In the genomic region with DNA sequence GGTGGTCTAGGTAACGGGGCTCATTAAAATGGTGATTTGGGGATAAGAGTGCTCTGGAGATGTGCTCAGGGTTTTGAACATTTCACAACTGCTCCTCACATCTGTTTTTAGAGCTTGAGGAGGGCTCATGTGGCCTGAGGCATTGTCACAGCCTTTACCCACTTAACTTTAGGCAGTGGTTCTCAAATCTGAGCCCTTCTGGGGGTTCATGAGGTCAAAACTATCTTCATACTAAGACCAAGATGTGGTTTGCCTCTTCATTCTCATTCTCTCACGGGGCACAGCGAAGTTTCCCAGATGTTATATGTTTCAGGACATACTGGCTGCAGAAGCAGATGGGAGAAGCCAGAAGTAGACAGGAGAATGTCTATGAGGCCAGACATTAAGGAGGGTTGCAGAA, we compare ENCODE assay signal across 27 cellular contexts. TPM values are rescaled to one million over a fixed set of nuclear protein-coding genes. Genes with fewer than 3 reads are reported as not detected.
A peak's percentile ranks its signal among the peaks of the same experiment; 100 is the strongest.
DNase-seq lines count a peak whose midpoint lies in the region; ATAC-seq, FAIRE-seq and TF ChIP-seq lines count a peak whose summit lies in the region.
"Had no signal": no experiment of that assay in that cellular context is flagged by ENCODE, and none has a peak within 500 bp of the region (broad histone marks: within the 10 kb centered on the region; RNA-seq: fewer than 3 reads in every experiment).

No MANE protein-coding gene starts in this region.

- H2BK12ac ChIP-seq in H9 (ENCODE audit: insufficient read length, low read depth, low read length), result no peak overlapping the region

- H3K27ac Mint-ChIP-seq in H9, result peak overlapping the region in 2 of 3 experiments; percentile 42 to 61; a peak in 2 of 7 replicates
- H3K27ac Mint-ChIP-seq: CD4-positive, CD25-positive, alpha-beta regulatory T cell had no signal

- DNase-seq in H9, result no peak
- peak; percentile 6 for DNase-seq in MV-4-11 (lab: John Stamatoyannopoulos, UW)
- DNase-seq in fibroblast of gingiva (ENCODE audit: low read depth), result peak; percentile 55
- DNase-seq in upper lobe of right lung, result peak; percentile 1
- no peak for DNase-seq in activated effector memory CD4-positive, alpha-beta T cell treated with Interleukin-2 at 50 U/mL for 16 hours
- DNase-seq in RKO (ENCODE audit: low spot score), result no peak
- DNase-seq in kidney, result no peak
- DNase-seq: CD4-positive, CD25-positive, alpha-beta regulatory T cell; GDM1; KG1; NCI-H1092; NCI-H1417 treated with DMSO at 0.1 percent for 48 hours; NCI-H1694 treated with DMSO at 0.1 percent for 48 hours; NCI-H2081; NCI-H2171; NCI-H226; NCI-H510A; NCI-H69; SHP77 treated with DMSO at 0.1 percent for 48 hours; T-helper 1 cell had no signal

- no peak overlapping the region for H2BK5ac ChIP-seq in H9 (ENCODE audit: insufficient read length, low read length)

- no peak overlapping the region for H3K18ac ChIP-seq in H9 (ENCODE audit: insufficient read length, low read depth, low read length)

- no peak overlapping the region for H3T11ph ChIP-seq in H9 (ENCODE audit: low read length)

- no peak overlapping the region for H3K23ac ChIP-seq in H9 (ENCODE audit: insufficient read length, low read depth, low read length)

- H3K4ac ChIP-seq in H9 (ENCODE audit: low read depth, low read length), result no peak overlapping the region

- no peak overlapping the region for H3K27ac ChIP-seq in H9 (ENCODE audit: insufficient read length, low read depth, low read length)
- H3K27ac ChIP-seq in upper lobe of right lung, result no peak overlapping the region
- H3K27ac ChIP-seq in kidney (ENCODE audit: low read depth in 2 of 2, low read length in 2 of 2), result no peak overlapping the region
- H3K27ac ChIP-seq: RWPE1 had no signal

- H3K36me3 Mint-ChIP-seq in H9 (ENCODE audit: insufficient read depth in 1 of 3, low read depth in 3 of 3), result peaks cover 0 to 5% (median 0%) of the 10 kb centered on the region in 3 experiments; a peak in 3 of 7 replicates
- H3K36me3 Mint-ChIP-seq: CD4-positive, CD25-positive, alpha-beta regulatory T cell had no signal

- H2AFZ ChIP-seq in H9 (ENCODE audit: low read length), result no peak overlapping the region

- no peak overlapping the region for H3K56ac ChIP-seq in H9 (ENCODE audit: insufficient read length, low read depth, low read length)

- no peak overlapping the region for H4K5ac ChIP-seq in H9 (ENCODE audit: insufficient read length, low read depth, low read length)

- no peak for FAIRE-seq in kidney (lab: Jason Lieb, UNC)
- FAIRE-seq: D721Med, GM12892, GM19239, H54 had no signal

- intact Hi-C loops in upper lobe of right lung (cut with DNase I), result no loop called here
- intact Hi-C loops in kidney (cut with DNase I), result no loop called here

- H3K4me3 ChIP-seq in upper lobe of right lung (no peak overlapping the region), kidney (ENCODE audit: low read length in 2 of 2) (no peak overlapping the region)

- H3K27me3 ChIP-seq in H9 (ENCODE audit: insufficient read depth, low read length), result no peaks in the 10 kb centered on the region
- no peaks in the 10 kb centered on the region for H3K27me3 ChIP-seq in upper lobe of right lung

- no peak overlapping the region for H2BK15ac ChIP-seq in H9 (ENCODE audit: low read depth, low read length)

- H3K4me1 Mint-ChIP-seq in H9, result peaks cover 34 to 41% of the 10 kb centered on the region in 2 experiments
- H3K4me1 Mint-ChIP-seq: CD4-positive, CD25-positive, alpha-beta regulatory T cell had no signal

- no peak overlapping the region for H3K9ac ChIP-seq in H9 (ENCODE audit: extremely low read depth, insufficient read length, low read length)
- H3K9ac ChIP-seq in kidney (ENCODE audit: low read length in 2 of 2), result no peak overlapping the region

- H2AK5ac ChIP-seq in H9 (ENCODE audit: insufficient read length, low read length), result no peak overlapping the region

- H4K20me1 ChIP-seq in H9 (ENCODE audit: control insufficient read depth, insufficient read depth, insufficient read length), result no peaks in the 10 kb centered on the region

- no peaks in the 10 kb centered on the region for H3K23me2 ChIP-seq in H9 (ENCODE audit: insufficient read length, low read depth, low read length, poor library complexity, severe bottlenecking)

- no peak overlapping the region for H3K4me2 ChIP-seq in H9 (ENCODE audit: insufficient read depth, insufficient read length, low read length)

- H3K9me3 Mint-ChIP-seq in H9, result no peaks in the 10 kb centered on the region
- H3K9me3 Mint-ChIP-seq: CD4-positive, CD25-positive, alpha-beta regulatory T cell had no signal

- no peaks in the 10 kb centered on the region for H3K79me2 ChIP-seq in H9 (ENCODE audit: insufficient read depth, low read length)

- no peak overlapping the region for H2BK20ac ChIP-seq in H9 (ENCODE audit: low read depth, low read length, poor library complexity, severe bottlenecking)

- H3K36me3 ChIP-seq in upper lobe of right lung (peaks cover 14% of the 10 kb centered on the region), kidney (ENCODE audit: control insufficient read depth in 1 of 2, insufficient read depth in 2 of 2, low read length in 2 of 2) (peaks cover 6 to 7% of the 10 kb centered on the region in 2 donors)

- H3K4me1 ChIP-seq in H9 (ENCODE audit: insufficient read depth, low read length), result peaks cover 19% of the 10 kb centered on the region
- peaks cover 4% of the 10 kb centered on the region for H3K4me1 ChIP-seq in upper lobe of right lung
- H3K4me1 ChIP-seq in kidney (ENCODE audit: control insufficient read depth in 1 of 2, insufficient read depth in 1 of 2, low read depth in 1 of 2, low read length in 2 of 2), result no peaks in the 10 kb centered on the region

- no peak overlapping the region for H3K14ac ChIP-seq in H9 (ENCODE audit: insufficient read depth, low read length)

- no peaks in the 10 kb centered on the region for H3K27me3 Mint-ChIP-seq in H9 (ENCODE audit: low read depth)

- H2BK120ac ChIP-seq in H9 (ENCODE audit: low read depth, low read length, poor library complexity, severe bottlenecking), result no peak overlapping the region

- TF ChIP-seq CTCF in H9 (conservative IDR thresholded peaks at IDR 0.05), result no peak
- TF ChIP-seq CTCF in upper lobe of right lung (IDR thresholded peaks at IDR 0.05), result no peak
- no peak for TF ChIP-seq CTCF in kidney (IDR thresholded peaks at IDR 0.05; ENCODE audit: borderline replicate concordance, extremely low read depth, insufficient read depth)

- H3K4me3 Mint-ChIP-seq in H9, result no peak overlapping the region
- H3K4me3 Mint-ChIP-seq: CD4-positive, CD25-positive, alpha-beta regulatory T cell had no signal

- no CpG with 5 or more reads among the region's 3 CpGs for WGBS in H9 (ENCODE audit: extremely low coverage, insufficient read length, low lambda C conversion rate)

- H3K9me3 ChIP-seq in H9 (ENCODE audit: control insufficient read depth, low read depth, low read length) (no peaks in the 10 kb centered on the region), upper lobe of right lung (no peaks in the 10 kb centered on the region), kidney (ENCODE audit: control insufficient read depth in 1 of 2, low read length in 2 of 2) (no peaks in the 10 kb centered on the region)

- H4K91ac ChIP-seq in H9 (ENCODE audit: insufficient read length, low read depth, low read length), result no peak overlapping the region

- no peaks in the 10 kb centered on the region for H3K79me1 ChIP-seq in H9 (ENCODE audit: insufficient read depth, low read depth, low read length, poor library complexity, severe bottlenecking)

- ATAC-seq in upper lobe of right lung, result no peak

- H4K8ac ChIP-seq in H9 (replicated peaks; ENCODE audit: insufficient read length, low read depth, low read length), result no peak overlapping the region

RNA-seq across cellular contexts. Expression of a gene that starts 38.4 kb away (rescaled TPM):
- total RNA-seq in H9 (2021), result 22.1 and 22.3 TPM in 2 replicates
- total RNA-seq in upper lobe of right lung, result 92.1 TPM
- total RNA-seq in kidney, result 32.8 TPM
- 14.3 TPM for polyA plus RNA-seq in kidney (ENCODE audit: insufficient read depth, low read depth, low replicate concordance)

RNA-seq across cellular contexts. Expression of a gene that starts 56.3 kb away (rescaled TPM):
- 0.15 and 0.22 TPM in 2 replicates for total RNA-seq in H9 (2021)
- 0.29 TPM for total RNA-seq in upper lobe of right lung
- 2.9 TPM for total RNA-seq in kidney
- 0.41 TPM for polyA plus RNA-seq in kidney (ENCODE audit: insufficient read depth, low read depth, low replicate concordance)
- total RNA-seq: CD4-positive, CD25-positive, alpha-beta regulatory T cell; HT1080 had no signal
- polyA plus RNA-seq: BJ had no signal

Comparison
In these comparisons a context has a peak if more than half of its experiments do, and no peak if none do; other contexts are left out.
1. DNase-seq: peak in MV-4-11 (single experiment), fibroblast of gingiva (single experiment) and upper lobe of right lung (single experiment); none in H9 (single experiment), activated effector memory CD4-positive, alpha-beta T cell treated with Interleukin-2 at 50 U/mL for 16 hours (single experiment), RKO (single experiment) and kidney (single experiment).